ENCODE assay signal across 1 cellular context in the genomic region with DNA sequence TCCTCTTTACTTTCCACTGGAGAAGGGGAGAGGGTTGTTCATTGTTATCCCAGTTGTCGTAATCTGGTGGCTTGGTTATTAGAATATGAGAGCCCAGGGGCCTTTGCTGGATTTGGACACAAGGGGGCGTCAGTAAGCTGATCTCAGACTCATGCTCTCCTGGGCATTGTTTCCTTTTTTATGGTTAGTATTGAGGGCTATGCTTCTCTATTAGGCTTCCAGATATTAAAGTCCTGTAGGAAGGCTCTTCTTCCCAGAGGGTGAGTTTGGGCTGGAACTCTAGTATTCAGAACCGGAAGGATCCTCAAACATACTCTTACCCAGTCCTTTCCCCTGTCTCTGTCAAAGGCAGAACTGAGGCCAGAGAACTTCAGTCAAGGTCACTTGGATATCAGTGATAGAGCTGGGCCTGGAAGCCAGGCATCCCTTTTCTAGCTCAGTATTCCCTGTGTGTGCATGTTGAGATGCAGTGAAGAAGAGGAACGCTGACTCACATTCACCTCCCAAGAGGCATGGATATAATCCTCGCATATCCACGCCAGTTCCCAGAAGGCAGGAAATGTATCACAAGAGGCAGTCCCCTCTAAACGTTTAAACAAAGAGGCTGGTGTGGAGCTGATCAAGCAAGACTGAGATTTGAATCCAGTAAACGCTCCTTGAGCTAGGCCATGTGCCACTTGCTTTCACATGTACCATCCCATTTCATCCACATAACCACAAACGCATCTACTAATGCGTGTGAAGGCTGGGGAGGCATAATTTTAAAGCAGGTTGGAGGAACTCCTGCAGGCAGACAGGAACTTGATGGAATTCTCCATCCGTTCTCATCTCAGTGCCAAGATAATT.
TF ChIP-seq lines count a peak whose summit lies in the region.

No MANE protein-coding gene starts in this region.

TF ChIP-seq in HCT116, 20 proteins besides CTCF, POLR2A, EP300 and RAD21 (continued from another document):
- TF ChIP-seq POLR2AphosphoS5 (IDR thresholded peaks at IDR 0.05; ENCODE audit: low read depth, low read length): no peak
- TF ChIP-seq, protein P1, sequence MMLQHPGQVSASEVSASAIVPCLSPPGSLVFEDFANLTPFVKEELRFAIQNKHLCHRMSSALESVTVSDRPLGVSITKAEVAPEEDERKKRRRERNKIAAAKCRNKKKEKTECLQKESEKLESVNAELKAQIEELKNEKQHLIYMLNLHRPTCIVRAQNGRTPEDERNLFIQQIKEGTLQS (IDR thresholded peaks at IDR 0.05): no peak
- no peak for TF ChIP-seq JUND (IDR thresholded peaks at IDR 0.05)
- TF ChIP-seq ZNF274 (IDR thresholded peaks at IDR 0.05; ENCODE audit: low read depth, low read length): no peak
- TF ChIP-seq ZFX (IDR thresholded peaks at IDR 0.05): no peak
- no peak for TF ChIP-seq TCF7L2 (IDR thresholded peaks at IDR 0.05; ENCODE audit: borderline replicate concordance, extremely low read depth, insufficient read depth, insufficient read length)
- TF ChIP-seq, protein P2, sequence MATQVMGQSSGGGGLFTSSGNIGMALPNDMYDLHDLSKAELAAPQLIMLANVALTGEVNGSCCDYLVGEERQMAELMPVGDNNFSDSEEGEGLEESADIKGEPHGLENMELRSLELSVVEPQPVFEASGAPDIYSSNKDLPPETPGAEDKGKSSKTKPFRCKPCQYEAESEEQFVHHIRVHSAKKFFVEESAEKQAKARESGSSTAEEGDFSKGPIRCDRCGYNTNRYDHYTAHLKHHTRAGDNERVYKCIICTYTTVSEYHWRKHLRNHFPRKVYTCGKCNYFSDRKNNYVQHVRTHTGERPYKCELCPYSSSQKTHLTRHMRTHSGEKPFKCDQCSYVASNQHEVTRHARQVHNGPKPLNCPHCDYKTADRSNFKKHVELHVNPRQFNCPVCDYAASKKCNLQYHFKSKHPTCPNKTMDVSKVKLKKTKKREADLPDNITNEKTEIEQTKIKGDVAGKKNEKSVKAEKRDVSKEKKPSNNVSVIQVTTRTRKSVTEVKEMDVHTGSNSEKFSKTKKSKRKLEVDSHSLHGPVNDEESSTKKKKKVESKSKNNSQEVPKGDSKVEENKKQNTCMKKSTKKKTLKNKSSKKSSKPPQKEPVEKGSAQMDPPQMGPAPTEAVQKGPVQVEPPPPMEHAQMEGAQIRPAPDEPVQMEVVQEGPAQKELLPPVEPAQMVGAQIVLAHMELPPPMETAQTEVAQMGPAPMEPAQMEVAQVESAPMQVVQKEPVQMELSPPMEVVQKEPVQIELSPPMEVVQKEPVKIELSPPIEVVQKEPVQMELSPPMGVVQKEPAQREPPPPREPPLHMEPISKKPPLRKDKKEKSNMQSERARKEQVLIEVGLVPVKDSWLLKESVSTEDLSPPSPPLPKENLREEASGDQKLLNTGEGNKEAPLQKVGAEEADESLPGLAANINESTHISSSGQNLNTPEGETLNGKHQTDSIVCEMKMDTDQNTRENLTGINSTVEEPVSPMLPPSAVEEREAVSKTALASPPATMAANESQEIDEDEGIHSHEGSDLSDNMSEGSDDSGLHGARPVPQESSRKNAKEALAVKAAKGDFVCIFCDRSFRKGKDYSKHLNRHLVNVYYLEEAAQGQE (IDR thresholded peaks at IDR 0.05; ENCODE audit: low read depth): no peak
- no peak for TF ChIP-seq EGR1 (IDR thresholded peaks at IDR 0.05; ENCODE audit: low read depth)
- TF ChIP-seq, protein P3, sequence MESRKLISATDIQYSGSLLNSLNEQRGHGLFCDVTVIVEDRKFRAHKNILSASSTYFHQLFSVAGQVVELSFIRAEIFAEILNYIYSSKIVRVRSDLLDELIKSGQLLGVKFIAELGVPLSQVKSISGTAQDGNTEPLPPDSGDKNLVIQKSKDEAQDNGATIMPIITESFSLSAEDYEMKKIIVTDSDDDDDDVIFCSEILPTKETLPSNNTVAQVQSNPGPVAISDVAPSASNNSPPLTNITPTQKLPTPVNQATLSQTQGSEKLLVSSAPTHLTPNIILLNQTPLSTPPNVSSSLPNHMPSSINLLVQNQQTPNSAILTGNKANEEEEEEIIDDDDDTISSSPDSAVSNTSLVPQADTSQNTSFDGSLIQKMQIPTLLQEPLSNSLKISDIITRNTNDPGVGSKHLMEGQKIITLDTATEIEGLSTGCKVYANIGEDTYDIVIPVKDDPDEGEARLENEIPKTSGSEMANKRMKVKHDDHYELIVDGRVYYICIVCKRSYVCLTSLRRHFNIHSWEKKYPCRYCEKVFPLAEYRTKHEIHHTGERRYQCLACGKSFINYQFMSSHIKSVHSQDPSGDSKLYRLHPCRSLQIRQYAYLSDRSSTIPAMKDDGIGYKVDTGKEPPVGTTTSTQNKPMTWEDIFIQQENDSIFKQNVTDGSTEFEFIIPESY (IDR thresholded peaks at IDR 0.05; ENCODE audit: extremely low read depth, insufficient replicate concordance, low read length): no peak
- TF ChIP-seq CEBPB (IDR thresholded peaks at IDR 0.05; ENCODE audit: low read depth): no peak
- TF ChIP-seq YY1 (IDR thresholded peaks at IDR 0.05; ENCODE audit: extremely low read depth, insufficient replicate concordance, low read depth, low read length): no peak
- no peak for TF ChIP-seq SIN3A (IDR thresholded peaks at IDR 0.05; ENCODE audit: low read depth)
- no peak for TF ChIP-seq EZH2phosphoT487 (IDR thresholded peaks at IDR 0.05; ENCODE audit: borderline replicate concordance)
- no peak for TF ChIP-seq EZH2 (IDR thresholded peaks at IDR 0.05)
